In genomic region chr14:75453817-75454434, GRCh38 we compare ENCODE assay signal across 8 cellular contexts. TPM values are rescaled to one million over a fixed set of nuclear protein-coding genes. Genes with fewer than 3 reads are reported as not detected.
DNase-seq lines count a peak whose midpoint lies in the region; ATAC-seq and TF ChIP-seq lines count a peak whose summit lies in the region.

No MANE protein-coding gene starts in this region.

- H3K4me3 ChIP-seq in SJCRH30 (no peak overlapping the region), right lobe of liver (no peak overlapping the region), aorta (ENCODE audit: low read length in 2 of 2) (no peak overlapping the region)

- peak; percentile 16 for DNase-seq in stimulated activated CD4-positive, alpha-beta T cell treated with anti-CD3 and anti-CD28 coated beads, Interleukin-12 subunit alpha, Interleukin-12 subunit beta, amount 100 ng/mL, for 4 hours
- no peak for DNase-seq in stimulated activated CD4-positive, alpha-beta T cell treated with anti-CD3 and anti-CD28 coated beads, Interleukin-2, amount 100 ng/mL, for 48 hours
- no peak for DNase-seq in SJCRH30
- no peak for DNase-seq in right lobe of liver
- DNase-seq in aorta: peak; percentile 11 to 70
- DNase-seq in NCI-H2227 (lab: John Stamatoyannopoulos, UW; ENCODE audit: unreplicated experiment): no peak
- no peak for DNase-seq in HK-2 (ENCODE audit: unreplicated experiment)
- no peak for DNase-seq in NCI-H510A treated with DMSO at 0.1 percent for 48 hours (lab: John Stamatoyannopoulos, UW)

- no peak for ATAC-seq in right lobe of liver
- ATAC-seq in aorta (ENCODE audit: low FRiP score): no peak

- no peak for TF ChIP-seq CTCF in right lobe of liver (IDR thresholded peaks at IDR 0.05)

- H3K36me3 ChIP-seq in SJCRH30: no peaks in the 10 kb centered on the region
- no peaks in the 10 kb centered on the region for H3K36me3 ChIP-seq in right lobe of liver
- no peaks in the 10 kb centered on the region for H3K36me3 ChIP-seq in aorta (ENCODE audit: control insufficient read depth in 1 of 2, insufficient read depth in 2 of 2, low read length in 1 of 2)

- H3K27me3 ChIP-seq in SJCRH30 (no peaks in the 10 kb centered on the region), right lobe of liver (no peaks in the 10 kb centered on the region), aorta (ENCODE audit: control insufficient read depth in 1 of 2, insufficient read depth in 2 of 2, low read length in 1 of 2) (no peaks in the 10 kb centered on the region)

- H3K9me3 ChIP-seq in SJCRH30 (replicated peaks): no peaks in the 10 kb centered on the region
- no peaks in the 10 kb centered on the region for H3K9me3 ChIP-seq in right lobe of liver
- H3K9me3 ChIP-seq in aorta (ENCODE audit: control insufficient read depth, low read length): no peaks in the 10 kb centered on the region

- 74% methylated on average over 14 of the region's 14 CpGs for WGBS in right lobe of liver (ENCODE audit: insufficient coverage, low coverage, low lambda C conversion rate, missing lambda C conversion rate)
- WGBS in aorta, 2 donors: 82 to 83% methylated on average over 14 of the region's 14 CpGs

- intact Hi-C loops in right lobe of liver (cut with DNase I): no loop called here
- intact Hi-C loops in aorta (cut with DNase I): no loop called here

- TF ChIP-seq POLR2A in right lobe of liver (IDR thresholded peaks at IDR 0.05): no peak

- peaks cover 42% of the 10 kb centered on the region for H3K4me1 ChIP-seq in SJCRH30
- H3K4me1 ChIP-seq in right lobe of liver: peaks cover 0 to 57% (median 30%) of the 10 kb centered on the region in 4 donors
- peaks cover 6 to 10% of the 10 kb centered on the region in 2 donors for H3K4me1 ChIP-seq in aorta (ENCODE audit: control insufficient read depth in 1 of 2, insufficient read depth in 2 of 2, low read length in 2 of 2)

- H3K27ac ChIP-seq in SJCRH30: peak overlapping the region; percentile 70
- H3K27ac ChIP-seq in right lobe of liver: peak overlapping the region in 2 of 3 donors; percentile 38 to 84
- peak overlapping the region in 1 of 2 donors; percentile 93 for H3K27ac ChIP-seq in aorta (ENCODE audit: low read depth in 1 of 2, low read length in 2 of 2)

RNA-seq across cellular contexts. Expression of gene JDP2, which starts 26.1 kb away (rescaled TPM):
- 2.6 and 2.9 TPM in 2 replicates for total RNA-seq in SJCRH30 (2014; rRNA removed; shearing (Covaris generic))
- 10 to 100 TPM in 4 of 6 experiments, 1 to 10 TPM in 2; 8.3 to 22.0 (median 11.8) TPM for total RNA-seq in right lobe of liver
- 10 to 100 TPM; 48.3 to 50.2 TPM for total RNA-seq in aorta
- 10 to 100 TPM; 20.9 to 39.7 TPM for polyA plus RNA-seq in aorta

Comparison
In these comparisons a context has a peak if more than half of its experiments do, and no peak if none do; other contexts are left out.
1. DNase-seq: peak in stimulated activated CD4-positive, alpha-beta T cell treated with anti-CD3 and anti-CD28 coated beads, Interleukin-12 subunit alpha, Interleukin-12 subunit beta, amount 100 ng/mL, for 4 hours (single experiment) and aorta (2 of 2); none in stimulated activated CD4-positive, alpha-beta T cell treated with anti-CD3 and anti-CD28 coated beads, Interleukin-2, amount 100 ng/mL, for 48 hours (0 of 2), SJCRH30 (0 of 2), right lobe of liver (0 of 3), NCI-H2227 (single experiment), HK-2 (single experiment) and NCI-H510A treated with DMSO at 0.1 percent for 48 hours (single experiment).